8 cellular contexts compared by ENCODE assay signal in the genomic region with DNA sequence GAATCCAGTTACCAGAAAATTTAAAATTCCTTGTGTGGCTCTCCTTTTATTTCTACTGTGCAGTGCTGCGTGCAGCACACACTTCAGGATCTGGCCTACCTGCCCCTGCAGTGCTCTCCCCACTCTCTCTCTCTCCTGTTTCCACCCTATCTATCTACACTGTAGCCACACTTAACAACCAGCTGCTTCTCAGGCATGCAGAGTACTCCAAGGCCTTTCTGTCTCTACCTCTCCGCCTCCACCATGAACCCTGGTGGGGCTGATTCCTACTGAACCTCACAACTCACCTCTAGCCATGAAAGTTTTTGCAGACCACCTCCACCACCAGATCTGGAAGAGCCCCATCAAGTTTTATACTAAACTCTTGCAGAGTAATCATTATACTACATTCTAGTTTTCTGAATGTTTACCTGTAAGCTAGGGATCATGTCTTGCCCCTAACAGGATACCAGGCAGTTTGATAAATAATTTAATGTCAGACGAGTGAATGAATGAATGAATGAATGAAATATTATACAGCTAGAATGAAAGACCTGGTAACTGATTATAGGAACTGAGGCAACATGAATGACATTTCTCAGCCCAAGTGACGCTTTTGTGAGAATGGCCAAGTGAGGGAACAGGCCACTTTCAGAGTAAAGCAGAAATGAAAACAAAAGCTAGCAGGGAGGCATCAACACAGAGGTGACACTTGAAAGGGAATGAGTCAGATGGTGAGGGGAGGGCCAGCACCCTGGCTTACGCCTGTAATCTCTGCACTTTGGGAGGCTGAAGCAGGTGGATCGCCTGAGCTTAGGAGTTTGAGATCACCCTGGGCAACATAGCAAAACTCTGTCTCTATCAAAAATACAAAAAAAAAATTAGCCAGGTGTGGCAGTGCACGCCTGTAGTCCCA.
A peak's percentile ranks its signal among the peaks of the same experiment; 100 is the strongest.
DNase-seq lines count a peak whose midpoint lies in the region; ATAC-seq and TF ChIP-seq lines count a peak whose summit lies in the region.

No MANE protein-coding gene starts in this region.

- H3K4me3 Mint-ChIP-seq in WTC11: no peak overlapping the region

- H3K27me3 ChIP-seq in GM23248 (replicated peaks; ENCODE audit: insufficient read depth): no peaks in the 10 kb centered on the region
- no peaks in the 10 kb centered on the region for H3K27me3 ChIP-seq in sigmoid colon

- peaks cover 2% of the 10 kb centered on the region for H3K4me1 ChIP-seq in GM23248 (ENCODE audit: insufficient read depth)
- peaks cover 0 to 16% (median 13%) of the 10 kb centered on the region in 4 donors for H3K4me1 ChIP-seq in sigmoid colon

- H3K79me2 ChIP-seq in GM23248 (ENCODE audit: insufficient read depth): no peaks in the 10 kb centered on the region

- no peaks in the 10 kb centered on the region for H3K9me2 ChIP-seq in GM23248 (ENCODE audit: insufficient read depth)

- no peak overlapping the region for H2AFZ ChIP-seq in GM23248

- no peak overlapping the region for H3K4me3 ChIP-seq in GM23248
- H3K4me3 ChIP-seq in sigmoid colon: no peak overlapping the region

- H3K9me3 ChIP-seq in GM23248 (ENCODE audit: low read depth) (no peaks in the 10 kb centered on the region), sigmoid colon (no peaks in the 10 kb centered on the region)

- in situ Hi-C loops in GM23248 (cut with MboI): no loop called here

- TF ChIP-seq CTCF in WTC11 (IDR thresholded peaks at IDR 0.05) (no peak), sigmoid colon (IDR thresholded peaks at IDR 0.05) (no peak)

- H3K9me3 Mint-ChIP-seq in WTC11: peaks cover 4% of the 10 kb centered on the region; the same call in 1 of the 2 replicates

- no peaks in the 10 kb centered on the region; the same call in 1 of the 2 replicates for H3K36me3 Mint-ChIP-seq in WTC11

- H3K4me2 ChIP-seq in GM23248 (ENCODE audit: unreplicated experiment): no peak overlapping the region

- H3K27me3 Mint-ChIP-seq in WTC11 (ENCODE audit: low read depth): no peaks in the 10 kb centered on the region

- peaks cover 3% of the 10 kb centered on the region; the same call in 1 of the 2 replicates for H3F3A ChIP-seq in GM23248 (ENCODE audit: insufficient read depth)

- no peak overlapping the region for H3K27ac ChIP-seq in GM23248
- no peak overlapping the region for H3K27ac ChIP-seq in sigmoid colon

- DNase-seq in WTC11 (ENCODE audit: low spot score): no peak
- peak; percentile 39 for DNase-seq in stimulated activated CD4-positive, alpha-beta T cell treated with anti-CD3 and anti-CD28 coated beads, Interleukin-12 subunit alpha, Interleukin-12 subunit beta, amount 100 ng/mL, for 4 hours
- DNase-seq in GM23248: no peak
- no peak for DNase-seq in SKM-1 (lab: John Stamatoyannopoulos, UW; ENCODE audit: unreplicated experiment)
- DNase-seq in sigmoid colon: no peak

- CTCF ChIA-PET in WTC11 (lab: Charles Lee): no interaction called here

- peaks cover 42% of the 10 kb centered on the region for H3K4me1 Mint-ChIP-seq in WTC11

- TF ChIP-seq POLR2A in sigmoid colon (IDR thresholded peaks at IDR 0.05): no peak

- TF ChIP-seq EP300 in sigmoid colon (IDR thresholded peaks at IDR 0.05): no peak

- H3K27ac Mint-ChIP-seq in WTC11: peak overlapping the region; percentile 55; the same call in 1 of the 2 replicates

- intact Hi-C loops in sigmoid colon (cut with DNase I): no loop called here

- POLR2A ChIA-PET in WTC11 (lab: Charles Lee): no interaction called here

- no peaks in the 10 kb centered on the region for H3K36me3 ChIP-seq in GM23248 (ENCODE audit: low read depth)
- no peaks in the 10 kb centered on the region for H3K36me3 ChIP-seq in sigmoid colon

- ATAC-seq in GM18868 (IDR thresholded peaks at IDR 0.05; ENCODE audit: unreplicated experiment): peak; percentile 96
- ATAC-seq in HG02571 (IDR thresholded peaks at IDR 0.05; ENCODE audit: unreplicated experiment): peak; percentile 97
- ATAC-seq in WTC11: no peak
- ATAC-seq in esophagus mucosa: no peak

- WGBS in GM23248 (ENCODE audit: low coverage in 1 of 2, low lambda C conversion rate in 2 of 2, missing lambda C conversion rate in 2 of 2), 2 experiments: 94 to 95% methylated on average over 7 of the region's 7 CpGs
- WGBS in sigmoid colon, 2 donors: 88 to 93% methylated on average over 7 of the region's 7 CpGs

- no peak overlapping the region for H3K9ac ChIP-seq in GM23248

- H4K20me1 ChIP-seq in GM23248 (ENCODE audit: insufficient read depth): no peaks in the 10 kb centered on the region

TF ChIP-seq in WTC11, 78 proteins besides CTCF, POLR2A, EP300 and RAD21:
- TF ChIP-seq, protein P1, sequence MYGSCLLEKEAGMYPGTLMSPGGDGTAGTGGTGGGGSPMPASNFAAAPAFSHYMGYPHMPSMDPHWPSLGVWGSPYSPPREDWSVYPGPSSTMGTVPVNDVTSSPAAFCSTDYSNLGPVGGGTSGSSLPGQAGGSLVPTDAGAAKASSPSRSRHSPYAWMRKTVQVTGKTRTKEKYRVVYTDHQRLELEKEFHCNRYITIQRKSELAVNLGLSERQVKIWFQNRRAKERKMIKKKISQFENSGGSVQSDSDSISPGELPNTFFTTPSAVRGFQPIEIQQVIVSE (CRISPR knock-in tag; IDR thresholded peaks at IDR 0.05; ENCODE audit: borderline replicate concordance): no peak
- TF ChIP-seq, protein P2, sequence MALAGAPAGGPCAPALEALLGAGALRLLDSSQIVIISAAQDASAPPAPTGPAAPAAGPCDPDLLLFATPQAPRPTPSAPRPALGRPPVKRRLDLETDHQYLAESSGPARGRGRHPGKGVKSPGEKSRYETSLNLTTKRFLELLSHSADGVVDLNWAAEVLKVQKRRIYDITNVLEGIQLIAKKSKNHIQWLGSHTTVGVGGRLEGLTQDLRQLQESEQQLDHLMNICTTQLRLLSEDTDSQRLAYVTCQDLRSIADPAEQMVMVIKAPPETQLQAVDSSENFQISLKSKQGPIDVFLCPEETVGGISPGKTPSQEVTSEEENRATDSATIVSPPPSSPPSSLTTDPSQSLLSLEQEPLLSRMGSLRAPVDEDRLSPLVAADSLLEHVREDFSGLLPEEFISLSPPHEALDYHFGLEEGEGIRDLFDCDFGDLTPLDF (CRISPR knock-in tag; IDR thresholded peaks at IDR 0.05): no peak
- TF ChIP-seq, protein P3, sequence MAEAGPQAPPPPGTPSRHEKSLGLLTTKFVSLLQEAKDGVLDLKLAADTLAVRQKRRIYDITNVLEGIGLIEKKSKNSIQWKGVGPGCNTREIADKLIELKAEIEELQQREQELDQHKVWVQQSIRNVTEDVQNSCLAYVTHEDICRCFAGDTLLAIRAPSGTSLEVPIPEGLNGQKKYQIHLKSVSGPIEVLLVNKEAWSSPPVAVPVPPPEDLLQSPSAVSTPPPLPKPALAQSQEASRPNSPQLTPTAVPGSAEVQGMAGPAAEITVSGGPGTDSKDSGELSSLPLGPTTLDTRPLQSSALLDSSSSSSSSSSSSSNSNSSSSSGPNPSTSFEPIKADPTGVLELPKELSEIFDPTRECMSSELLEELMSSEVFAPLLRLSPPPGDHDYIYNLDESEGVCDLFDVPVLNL (CRISPR knock-in tag; IDR thresholded peaks at IDR 0.05; ENCODE audit: borderline replicate concordance, low read depth): no peak
- TF ChIP-seq MXD4 (CRISPR knock-in tag; IDR thresholded peaks at IDR 0.05; ENCODE audit: borderline replicate concordance) (no peak), SP1 (CRISPR knock-in tag; conservative IDR thresholded peaks at IDR 0.05) (no peak), ZBTB21 (CRISPR knock-in tag; IDR thresholded peaks at IDR 0.05; ENCODE audit: borderline replicate concordance) (no peak), RORB (CRISPR knock-in tag; IDR thresholded peaks at IDR 0.05) (no peak)
- TF ChIP-seq, protein P4, sequence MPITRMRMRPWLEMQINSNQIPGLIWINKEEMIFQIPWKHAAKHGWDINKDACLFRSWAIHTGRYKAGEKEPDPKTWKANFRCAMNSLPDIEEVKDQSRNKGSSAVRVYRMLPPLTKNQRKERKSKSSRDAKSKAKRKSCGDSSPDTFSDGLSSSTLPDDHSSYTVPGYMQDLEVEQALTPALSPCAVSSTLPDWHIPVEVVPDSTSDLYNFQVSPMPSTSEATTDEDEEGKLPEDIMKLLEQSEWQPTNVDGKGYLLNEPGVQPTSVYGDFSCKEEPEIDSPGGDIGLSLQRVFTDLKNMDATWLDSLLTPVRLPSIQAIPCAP (CRISPR knock-in tag; IDR thresholded peaks at IDR 0.05): no peak
- TF ChIP-seq, protein P5, sequence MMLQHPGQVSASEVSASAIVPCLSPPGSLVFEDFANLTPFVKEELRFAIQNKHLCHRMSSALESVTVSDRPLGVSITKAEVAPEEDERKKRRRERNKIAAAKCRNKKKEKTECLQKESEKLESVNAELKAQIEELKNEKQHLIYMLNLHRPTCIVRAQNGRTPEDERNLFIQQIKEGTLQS (CRISPR knock-in tag; conservative IDR thresholded peaks at IDR 0.05): no peak
- TF ChIP-seq, protein P6, sequence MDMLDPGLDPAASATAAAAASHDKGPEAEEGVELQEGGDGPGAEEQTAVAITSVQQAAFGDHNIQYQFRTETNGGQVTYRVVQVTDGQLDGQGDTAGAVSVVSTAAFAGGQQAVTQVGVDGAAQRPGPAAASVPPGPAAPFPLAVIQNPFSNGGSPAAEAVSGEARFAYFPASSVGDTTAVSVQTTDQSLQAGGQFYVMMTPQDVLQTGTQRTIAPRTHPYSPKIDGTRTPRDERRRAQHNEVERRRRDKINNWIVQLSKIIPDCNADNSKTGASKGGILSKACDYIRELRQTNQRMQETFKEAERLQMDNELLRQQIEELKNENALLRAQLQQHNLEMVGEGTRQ (CRISPR knock-in tag; IDR thresholded peaks at IDR 0.05): no peak

Comparison
In these comparisons a context has a peak if more than half of its experiments do, and no peak if none do; other contexts are left out.
1. ATAC-seq: peak in GM18868 (single experiment) and HG02571 (single experiment); none in WTC11 (single experiment) and esophagus mucosa (single experiment).